In genomic region chr1:226651041-226651731, GRCh38 we compare ENCODE assay signal across 18 cellular contexts.
DNase-seq lines count a peak whose midpoint lies in the region; ATAC-seq lines count a peak whose summit lies in the region.
"Had no signal": no experiment of that assay in that cellular context is flagged by ENCODE, and none has a peak within 500 bp of the region (broad histone marks: within the 10 kb centered on the region; RNA-seq: fewer than 3 reads in every experiment).

No MANE protein-coding gene starts in this region.

- H3K4me3 ChIP-seq in mesendoderm (ENCODE audit: low read length): no peak overlapping the region
- H3K4me3 ChIP-seq: gastroesophageal sphincter, tibial artery had no signal

- no peak overlapping the region for H3K9ac ChIP-seq in mesendoderm (ENCODE audit: low read length)

- H3K79me1 ChIP-seq in mesendoderm (ENCODE audit: low read length): peaks cover 3% of the 10 kb centered on the region

- H3K4me1 ChIP-seq in mesendoderm (ENCODE audit: control insufficient read depth, low read depth, low read length): peaks cover 17% of the 10 kb centered on the region

- no peak overlapping the region for H4K8ac ChIP-seq in mesendoderm (ENCODE audit: low read depth, low read length)

- no peak overlapping the region for H2BK120ac ChIP-seq in mesendoderm (ENCODE audit: low read depth, low read length)

- H3K23ac ChIP-seq in mesendoderm (ENCODE audit: low read length): no peak overlapping the region

- H3K56ac ChIP-seq in mesendoderm (ENCODE audit: low read length): no peak overlapping the region

- no peaks in the 10 kb centered on the region for H3K27me3 Mint-ChIP-seq in stimulated activated naive CD8-positive, alpha-beta T cell treated with anti-CD3 and anti-CD28 coated beads, Interleukin-15, Interleukin-2, amounts not matched to agents 100 ng/mL and 50 ng/mL, for 24 hours
- H3K27me3 Mint-ChIP-seq in activated naive CD8-positive, alpha-beta T cell treated with anti-CD3 and anti-CD28 coated beads for 36 hours: no peaks in the 10 kb centered on the region

- H2BK5ac ChIP-seq in mesendoderm (ENCODE audit: low read length): no peak overlapping the region

- no peak for DNase-seq in stimulated activated naive CD8-positive, alpha-beta T cell treated with anti-CD3 and anti-CD28 coated beads, Interleukin-15, Interleukin-2, amounts not matched to agents 100 U/mL and 50 U/mL, for 24 hours
- DNase-seq in activated naive CD8-positive, alpha-beta T cell treated with anti-CD3 and anti-CD28 coated beads for 36 hours: no peak
- DNase-seq in mesendoderm (no peak), NK-92 (lab: John Stamatoyannopoulos, UW; ENCODE audit: unreplicated experiment) (no peak), superior temporal gyrus (ENCODE audit: extremely low spot score) (no peak)
- DNase-seq: activated CD4-positive, alpha-beta T cell treated with anti-CD3 and anti-CD28 coated beads for 48 hours; Kasumi-1; NCI-H1092; NCI-H2029 treated with DMSO at 0.1 percent for 48 hours; NCI-H446; stimulated activated CD4-positive, alpha-beta T cell treated with anti-CD3 and anti-CD28 coated beads, Interleukin-12 subunit alpha, Interleukin-12 subunit beta, amount 100 ng/mL, for 4 hours; stimulated activated CD8-positive, alpha-beta memory T cell treated with anti-CD3 and anti-CD28 coated beads, Interleukin-4, amount 100 ng/mL, for 48 hours; tibial artery had no signal

- H3K4me1 Mint-ChIP-seq in stimulated activated naive CD8-positive, alpha-beta T cell treated with anti-CD3 and anti-CD28 coated beads, Interleukin-15, Interleukin-2, amounts not matched to agents 100 ng/mL and 50 ng/mL, for 24 hours (ENCODE audit: low read depth): peaks cover 22% of the 10 kb centered on the region
- peaks cover 44% of the 10 kb centered on the region for H3K4me1 Mint-ChIP-seq in activated naive CD8-positive, alpha-beta T cell treated with anti-CD3 and anti-CD28 coated beads for 36 hours

- H3K27me3 ChIP-seq in mesendoderm (ENCODE audit: insufficient read depth, low read length, poor library complexity): no peaks in the 10 kb centered on the region
- H3K27me3 ChIP-seq: gastroesophageal sphincter, tibial artery had no signal

- H3K4me2 ChIP-seq in mesendoderm (ENCODE audit: low read length): no peak overlapping the region

- H3K27ac ChIP-seq in mesendoderm (ENCODE audit: low read depth, low read length): no peak overlapping the region
- H3K27ac ChIP-seq: gastroesophageal sphincter, RWPE1, tibial artery had no signal

- peaks cover 28% of the 10 kb centered on the region for H3K36me3 Mint-ChIP-seq in stimulated activated naive CD8-positive, alpha-beta T cell treated with anti-CD3 and anti-CD28 coated beads, Interleukin-15, Interleukin-2, amounts not matched to agents 100 ng/mL and 50 ng/mL, for 24 hours (ENCODE audit: low read depth)
- peaks cover 25% of the 10 kb centered on the region for H3K36me3 Mint-ChIP-seq in activated naive CD8-positive, alpha-beta T cell treated with anti-CD3 and anti-CD28 coated beads for 36 hours

- peak overlapping the region; percentile 15 for H3K18ac ChIP-seq in mesendoderm (ENCODE audit: low read length)

- no peak overlapping the region for H3K4me3 Mint-ChIP-seq in stimulated activated naive CD8-positive, alpha-beta T cell treated with anti-CD3 and anti-CD28 coated beads, Interleukin-15, Interleukin-2, amounts not matched to agents 100 ng/mL and 50 ng/mL, for 24 hours
- no peak overlapping the region for H3K4me3 Mint-ChIP-seq in activated naive CD8-positive, alpha-beta T cell treated with anti-CD3 and anti-CD28 coated beads for 36 hours

- no CpG with 5 or more reads among the region's 12 CpGs for whole genome bisulfite sequencing in mesendoderm (ENCODE audit: extremely low coverage, insufficient coverage, low lambda C conversion rate)

- peak overlapping the region; percentile 70 for H3K27ac Mint-ChIP-seq in stimulated activated naive CD8-positive, alpha-beta T cell treated with anti-CD3 and anti-CD28 coated beads, Interleukin-15, Interleukin-2, amounts not matched to agents 100 ng/mL and 50 ng/mL, for 24 hours
- H3K27ac Mint-ChIP-seq in activated naive CD8-positive, alpha-beta T cell treated with anti-CD3 and anti-CD28 coated beads for 36 hours: peak overlapping the region; percentile 65

- no peak overlapping the region for H4K5ac ChIP-seq in mesendoderm (ENCODE audit: low read length)

- no peak for ATAC-seq in stimulated activated naive CD8-positive, alpha-beta T cell treated with anti-CD3 and anti-CD28 coated beads, Interleukin-15, Interleukin-2, amounts not matched to agents 100 U/mL and 50 U/mL, for 24 hours
- ATAC-seq in GM18498 (IDR thresholded peaks at IDR 0.05; ENCODE audit: unreplicated experiment): no peak
- ATAC-seq: esophagus mucosa had no signal

- no peak overlapping the region for H2BK15ac ChIP-seq in mesendoderm (replicated peaks; ENCODE audit: low read depth)

- no peak overlapping the region for H2AK5ac ChIP-seq in mesendoderm (ENCODE audit: low read length)

- no peaks in the 10 kb centered on the region for H3K79me2 ChIP-seq in mesendoderm (ENCODE audit: control insufficient read depth, insufficient read depth, low read length)

- H3K4ac ChIP-seq in mesendoderm (ENCODE audit: low read depth, low read length): peak overlapping the region; percentile 18

- no peaks in the 10 kb centered on the region for H3K9me3 Mint-ChIP-seq in stimulated activated naive CD8-positive, alpha-beta T cell treated with anti-CD3 and anti-CD28 coated beads, Interleukin-15, Interleukin-2, amounts not matched to agents 100 ng/mL and 50 ng/mL, for 24 hours
- H3K9me3 Mint-ChIP-seq in activated naive CD8-positive, alpha-beta T cell treated with anti-CD3 and anti-CD28 coated beads for 36 hours: no peaks in the 10 kb centered on the region

- peaks cover 1% of the 10 kb centered on the region for H3K36me3 ChIP-seq in mesendoderm (ENCODE audit: control insufficient read depth, insufficient read depth, low read length)
